ENCODE assay signal across 23 cellular contexts in genomic region chr2:58967736-58968135, GRCh38.
DNase-seq lines count a peak whose midpoint lies in the region; ATAC-seq and TF ChIP-seq lines count a peak whose summit lies in the region.
"Had no signal": no experiment of that assay in that cellular context is flagged by ENCODE, and none has a peak within 500 bp of the region (broad histone marks: within the 10 kb centered on the region; RNA-seq: fewer than 3 reads in every experiment).

No MANE protein-coding gene starts in this region.

- H3K4me3 ChIP-seq in PC-3 (ENCODE audit: low read length): no peak overlapping the region
- H3K4me3 ChIP-seq in hepatocyte: no peak overlapping the region
- H3K4me3 ChIP-seq: BLaER1 treated with 17β-estradiol and CSF1 and Interleukin-3, amounts not matched to agents 10 nM and 100 nM; gastrocnemius medialis; SJCRH30; smooth muscle cell; vagina had no signal

- no peak overlapping the region for H3K27ac ChIP-seq in PC-3 (ENCODE audit: low read length)
- H3K27ac ChIP-seq in hepatocyte: no peak overlapping the region
- H3K27ac ChIP-seq: BLaER1 treated with 17β-estradiol and CSF1 and Interleukin-3, amounts not matched to agents 10 nM and 100 nM; gastrocnemius medialis; neutrophil; SJCRH30; vagina; WERI-Rb-1 had no signal

- no peaks in the 10 kb centered on the region for H3F3A ChIP-seq in PC-3 (ENCODE audit: low read length, unreplicated experiment)

- H3K4me2 ChIP-seq in PC-3 (ENCODE audit: low read length) (no peak overlapping the region), hepatocyte (no peak overlapping the region)
- H3K4me2 ChIP-seq: BLaER1 treated with 17β-estradiol and CSF1 and Interleukin-3, amounts not matched to agents 10 nM and 100 nM; smooth muscle cell had no signal

- H4K20me1 ChIP-seq in PC-3 (ENCODE audit: low read length) (no peaks in the 10 kb centered on the region), hepatocyte (ENCODE audit: insufficient read depth, poor library complexity, severe bottlenecking) (no peaks in the 10 kb centered on the region)
- H4K20me1 ChIP-seq: BLaER1 treated with 17β-estradiol and CSF1 and Interleukin-3, amounts not matched to agents 10 nM and 100 nM had no signal

- H3K9ac ChIP-seq in PC-3 (ENCODE audit: low read length): no peak overlapping the region
- H3K9ac ChIP-seq: BLaER1 treated with 17β-estradiol and CSF1 and Interleukin-3, amounts not matched to agents 10 nM and 100 nM had no signal

- WGBS in hepatocyte (ENCODE audit: low lambda C conversion rate, missing lambda C conversion rate): 75% methylated on average over 5 of the region's 5 CpGs

- no peak for ATAC-seq in PC-3
- no peak for ATAC-seq in GM18517 (IDR thresholded peaks at IDR 0.05; ENCODE audit: unreplicated experiment)
- ATAC-seq in HG03432 (IDR thresholded peaks at IDR 0.05; ENCODE audit: unreplicated experiment): no peak
- ATAC-seq: gastrocnemius medialis; stimulated activated naive B cell treated with anti-CD40 and anti-IgM and Interleukin-4, amounts not matched to agents 10 μg/mL and 1 μg/mL and 100 μg/mL, for 72 hours had no signal

- H3K27me3 ChIP-seq in PC-3 (ENCODE audit: low read length): peaks cover 63% of the 10 kb centered on the region
- H3K27me3 ChIP-seq in hepatocyte: no peaks in the 10 kb centered on the region
- H3K27me3 ChIP-seq: BLaER1 treated with 17β-estradiol and CSF1 and Interleukin-3, amounts not matched to agents 10 nM and 100 nM; gastrocnemius medialis; neutrophil; vagina had no signal

- TF ChIP-seq CTCF in PC-3 (conservative IDR thresholded peaks at IDR 0.05; ENCODE audit: low read depth, low read length) (no peak), hepatocyte (IDR thresholded peaks at IDR 0.05; ENCODE audit: poor library complexity) (no peak)

- CTCF ChIA-PET in PC-3 (lab: Charles Lee): no interaction called here

- POLR2A ChIA-PET in PC-3 (lab: Charles Lee; ENCODE audit: unreplicated experiment): no interaction called here

- H3K4me1 ChIP-seq in PC-3 (ENCODE audit: insufficient read depth, low read length) (no peaks in the 10 kb centered on the region), hepatocyte (ENCODE audit: insufficient read depth) (no peaks in the 10 kb centered on the region)
- H3K4me1 ChIP-seq: BLaER1 treated with 17β-estradiol and CSF1 and Interleukin-3, amounts not matched to agents 10 nM and 100 nM; gastrocnemius medialis; SJCRH30; vagina had no signal

- DNase-seq in NCI-H748 (lab: John Stamatoyannopoulos, UW; ENCODE audit: unreplicated experiment) (peak; percentile 41), NCI-H748 treated with DMSO at 0.1 percent for 48 hours (lab: John Stamatoyannopoulos, UW) (no peak), HT-29 (ENCODE audit: low spot score) (peak; percentile 16), PC-3 (peak; percentile 19), hepatocyte (ENCODE audit: low spot score) (peak; percentile 16), foreskin melanocyte (no peak)
- DNase-seq: activated CD4-positive, alpha-beta T cell treated with anti-CD3 and anti-CD28 coated beads, Interleukin-2, amount 10 ng/mL, durations not matched to agents 7 days and 5 days; activated naive CD8-positive, alpha-beta T cell treated with anti-CD3 and anti-CD28 coated beads, Interleukin-2, amount 10 ng/mL, durations not matched to agents 7 days and 5 days; effector CD8-positive, alpha-beta T cell; gastrocnemius medialis; H7; kidney glomerular epithelial cell; NCI-H1930; NCI-H526 treated with DMSO at 0.1 percent for 48 hours; stimulated activated naive B cell treated with anti-CD40 and anti-IgM and Interleukin-4, amounts not matched to agents 10 μg/mL and 1 μg/mL and 100 μg/mL, for 72 hours; WERI-Rb-1 had no signal

- H3K9me3 ChIP-seq in PC-3 (ENCODE audit: low read length) (no peaks in the 10 kb centered on the region), hepatocyte (ENCODE audit: low read depth) (no peaks in the 10 kb centered on the region)
- H3K9me3 ChIP-seq: BLaER1 treated with 17β-estradiol and CSF1 and Interleukin-3, amounts not matched to agents 10 nM and 100 nM; gastrocnemius medialis; neutrophil; SJCRH30; vagina had no signal

- intact Hi-C loops in PC-3 (cut with micrococcal nuclease): no loop called here

- no TSS peak for BruUV-seq in PC-3 (replicated peaks; lab: Mats Ljungman, UMichigan)

- H3K9me2 ChIP-seq in PC-3 (replicated peaks; ENCODE audit: low read length) (no peaks in the 10 kb centered on the region), hepatocyte (replicated peaks; ENCODE audit: insufficient read depth) (no peaks in the 10 kb centered on the region)

- H3K36me3 ChIP-seq in PC-3 (ENCODE audit: low read depth, low read length) (no peaks in the 10 kb centered on the region), hepatocyte (replicated peaks; ENCODE audit: insufficient read depth, low read depth) (no peaks in the 10 kb centered on the region)
- H3K36me3 ChIP-seq: BLaER1 treated with 17β-estradiol and CSF1 and Interleukin-3, amounts not matched to agents 10 nM and 100 nM; gastrocnemius medialis; neutrophil; SJCRH30; vagina; WERI-Rb-1 had no signal

- H3K79me2 ChIP-seq in PC-3 (ENCODE audit: low read length) (no peaks in the 10 kb centered on the region), hepatocyte (no peaks in the 10 kb centered on the region)

- H2AFZ ChIP-seq in PC-3 (ENCODE audit: low read length): no peak overlapping the region
- no peak overlapping the region for H2AFZ ChIP-seq in hepatocyte

Comparison
In these comparisons a context has a peak if more than half of its experiments do, and no peak if none do; other contexts are left out.
1. DNase-seq: peak in NCI-H748 (single experiment), HT-29 (single experiment), PC-3 (single experiment) and hepatocyte (single experiment); none in NCI-H748 treated with DMSO at 0.1 percent for 48 hours (single experiment) and foreskin melanocyte (single experiment).